Comparison of ENCODE assay signal across 13 cellular contexts in genomic region chr7:13833872-13834271, GRCh38.
"Had no signal": no experiment of that assay in that cellular context is flagged by ENCODE, and none has a peak within 500 bp of the region (broad histone marks: within the 10 kb centered on the region; RNA-seq: fewer than 3 reads in every experiment).

No MANE protein-coding gene starts in this region.

- H3K9me3 ChIP-seq: esophagus muscularis mucosa, mucosa of descending colon, stomach had no signal

- H3K4me3 ChIP-seq: dorsolateral prefrontal cortex, esophagus muscularis mucosa, lung, mucosa of descending colon, stomach had no signal

- H3K36me3 ChIP-seq: brain microvascular endothelial cell, esophagus muscularis mucosa, stomach had no signal

- H3K27me3 ChIP-seq: brain microvascular endothelial cell, dorsolateral prefrontal cortex, esophagus muscularis mucosa, stomach had no signal

- ATAC-seq: activated naive CD4-positive, alpha-beta T cell treated with anti-CD3 and anti-CD28 coated beads, Interleukin-2, amount 50 U/mL, for 72 hours; activated T-cell treated with anti-CD3 and anti-CD28 coated beads, Interleukin-2, amount 50 U/mL, for 4 hours; mucosa of descending colon; natural killer cell had no signal

- H3K4me1 ChIP-seq: stomach had no signal

- DNase-seq: activated CD4-positive, alpha-beta memory T cell treated with anti-CD3 and anti-CD28 coated beads for 36 hours; activated effector memory CD4-positive, alpha-beta T cell treated with anti-CD3 and anti-CD28 coated beads, Interleukin-2, amount 50 U/mL, for 16 hours; activated T-cell treated with anti-CD3 and anti-CD28 coated beads, Interleukin-2, amount 50 U/mL, for 4 hours; amygdala; brain microvascular endothelial cell; dorsolateral prefrontal cortex; mucosa of descending colon; natural killer cell; occipital lobe; stomach had no signal

- H3K27ac ChIP-seq: brain microvascular endothelial cell, esophagus muscularis mucosa, stomach had no signal
